8 cellular contexts compared by ENCODE assay signal in the genomic region with DNA sequence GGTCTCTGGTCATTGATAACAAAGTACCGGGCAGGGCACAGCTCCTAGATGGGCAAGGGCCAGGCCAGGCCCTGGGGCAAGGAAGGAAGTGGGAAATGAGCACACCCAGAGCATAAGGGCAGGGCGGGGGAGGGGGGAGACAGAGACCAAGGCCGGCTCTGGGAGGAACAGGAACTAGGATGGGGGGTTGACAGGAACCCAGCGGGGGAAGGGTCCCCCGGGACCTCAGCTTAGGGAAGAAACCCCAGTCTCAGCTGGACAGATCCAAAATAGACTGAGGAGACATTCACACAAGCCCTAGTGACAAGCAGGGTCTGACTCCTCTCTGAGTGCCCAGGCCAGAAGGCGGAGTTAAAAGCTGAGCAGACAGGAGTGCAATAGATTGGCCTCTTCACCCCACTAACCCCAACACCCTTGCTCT. TPM values are rescaled to one million over a fixed set of nuclear protein-coding genes. Genes with fewer than 3 reads are reported as not detected.
DNase-seq lines count a peak whose midpoint lies in the region; ATAC-seq and TF ChIP-seq lines count a peak whose summit lies in the region.

No MANE protein-coding gene starts in this region.

- H3K27ac ChIP-seq in lower lobe of right lung (peak overlapping the region; percentile 86), temporal lobe (ENCODE audit: low read depth, low read length) (peak overlapping the region; percentile 89)

- no peaks in the 10 kb centered on the region for H3K27me3 Mint-ChIP-seq in T-helper 17 cell

- peak overlapping the region; percentile 57 for H3K4me3 ChIP-seq in lower lobe of right lung

- no peak for ATAC-seq in T-helper 17 cell
- ATAC-seq in lower lobe of right lung, result peak in 1 of 2 donors; percentile 25

- no peak for TF ChIP-seq CTCF in lower lobe of right lung (IDR thresholded peaks at IDR 0.05)

- peaks cover 56% of the 10 kb centered on the region for H3K4me1 ChIP-seq in lower lobe of right lung

- no peaks in the 10 kb centered on the region for H3K36me3 Mint-ChIP-seq in T-helper 17 cell (ENCODE audit: low read depth)

- DNase-seq in AML-193 (lab: John Stamatoyannopoulos, UW) (peak; percentile 86 to 88), HCEC 1CT (peak; percentile 59), T-helper 17 cell (no peak), ecto neural progenitor cell (ENCODE audit: low spot score) (peak; percentile 66), lower lobe of right lung (peak; percentile 86), NK-92 (lab: John Stamatoyannopoulos, UW; ENCODE audit: unreplicated experiment) (no peak)
- DNase-seq in stimulated activated CD4-positive, alpha-beta T cell treated with anti-CD3 and anti-CD28 coated beads, Interleukin-4, amount 100 ng/mL, for 4 hours, result no peak

- no peaks in the 10 kb centered on the region for H3K27me3 ChIP-seq in lower lobe of right lung (ENCODE audit: low read depth)

- H3K9me3 ChIP-seq in T-helper 17 cell (ENCODE audit: control insufficient read depth, low read length, poor library complexity, severe bottlenecking) (no peaks in the 10 kb centered on the region), lower lobe of right lung (no peaks in the 10 kb centered on the region)

- no peaks in the 10 kb centered on the region for H3K36me3 ChIP-seq in lower lobe of right lung

- peak overlapping the region; percentile 99 for H3K4me3 Mint-ChIP-seq in T-helper 17 cell

- peak overlapping the region; percentile 96 for H3K27ac Mint-ChIP-seq in T-helper 17 cell

- H3K4me1 Mint-ChIP-seq in T-helper 17 cell, result peaks cover 54% of the 10 kb centered on the region

- intact Hi-C loops in lower lobe of right lung (cut with DNase I), result no loop called here

RNA-seq across cellular contexts. Expression of a gene that starts 0.7 kb away (rescaled TPM):
- total RNA-seq in T-helper 17 cell (10 to 100 TPM in 1 of 2 donors, 1 to 10 TPM in 1; 9.8 to 11.6 TPM), lower lobe of right lung (20.3 TPM), temporal lobe (14.8 TPM)

RNA-seq across cellular contexts. Expression of a gene that starts 12.0 kb away (rescaled TPM):
- total RNA-seq in T-helper 17 cell (10 to 100 TPM; 41.0 to 44.2 TPM), lower lobe of right lung (59.0 TPM), temporal lobe (27.5 TPM)

RNA-seq across cellular contexts. Expression of a gene that starts 18.5 kb away (rescaled TPM):
- 10 to 100 TPM; 19.1 to 20.4 TPM for total RNA-seq in T-helper 17 cell
- total RNA-seq in lower lobe of right lung, result 25.1 TPM
- 8.1 TPM for total RNA-seq in temporal lobe

RNA-seq across cellular contexts. Expression of a gene that starts 35.2 kb away (rescaled TPM):
- total RNA-seq in T-helper 17 cell (10 to 100 TPM; 18.8 to 23.6 TPM), lower lobe of right lung (13.9 TPM), temporal lobe (14.0 TPM)

RNA-seq across cellular contexts. Expression of a gene that starts 42.5 kb away (rescaled TPM):
- total RNA-seq in T-helper 17 cell, result 100 to 1,000 TPM; 222 to 238 TPM
- 175 TPM for total RNA-seq in lower lobe of right lung
- 141 TPM for total RNA-seq in temporal lobe

Comparison
In these comparisons a context has a peak if more than half of its experiments do, and no peak if none do; other contexts are left out.
1. DNase-seq: peak in AML-193 (2 of 2), HCEC 1CT (single experiment), ecto neural progenitor cell (single experiment) and lower lobe of right lung (single experiment); none in T-helper 17 cell (0 of 3), NK-92 (single experiment) and stimulated activated CD4-positive, alpha-beta T cell treated with anti-CD3 and anti-CD28 coated beads, Interleukin-4, amount 100 ng/mL, for 4 hours (0 of 2).